Comparison of ENCODE assay signal across 1 cellular context in the genomic region with DNA sequence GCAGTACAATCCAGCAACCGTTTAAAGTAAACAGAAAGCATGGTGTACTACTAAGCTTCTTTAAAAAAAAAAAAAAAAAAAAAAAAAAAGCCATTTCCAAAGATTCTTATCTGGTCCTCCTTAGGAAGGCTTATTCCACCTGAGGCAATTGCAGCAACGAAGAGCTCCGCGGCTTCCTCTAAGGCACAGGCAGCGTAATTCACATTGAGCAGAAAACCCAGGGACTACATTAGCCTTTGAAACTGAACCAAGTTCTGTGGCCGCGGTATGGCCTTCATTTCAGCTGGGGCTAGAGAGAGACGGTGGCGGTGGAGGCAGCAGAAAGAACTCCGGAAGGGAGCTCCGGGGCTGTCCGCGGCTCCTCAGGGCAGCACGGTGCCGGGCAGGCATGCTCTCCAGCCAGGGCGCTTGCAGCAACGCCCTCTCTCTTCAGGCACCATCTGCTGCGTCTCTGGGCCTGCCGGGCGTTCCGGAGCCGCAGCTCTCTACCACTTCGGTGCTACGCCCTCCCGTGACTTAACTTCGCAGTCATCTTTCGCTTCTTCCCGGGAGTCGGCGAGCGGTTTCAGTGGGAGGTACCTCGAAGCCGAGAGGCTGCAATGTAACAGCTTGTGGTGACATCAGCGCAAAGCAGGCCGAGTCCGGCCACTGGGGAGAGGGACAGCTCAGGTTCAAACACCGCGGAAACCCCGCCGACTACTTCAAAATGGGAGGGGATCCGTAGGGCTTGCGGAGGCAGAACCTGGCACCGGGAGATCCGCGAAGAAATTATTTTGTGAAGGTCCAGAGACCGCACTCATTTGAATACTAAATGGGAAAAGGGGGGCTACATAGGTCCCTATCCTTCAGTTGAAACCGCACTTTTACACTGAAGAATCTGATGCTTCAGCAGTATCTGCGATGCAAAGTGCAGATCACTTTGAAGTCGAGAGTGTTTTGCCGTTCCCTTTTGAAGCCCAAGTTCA.
TF ChIP-seq lines count a peak whose summit lies in the region.

No MANE protein-coding gene starts in this region.

TF ChIP-seq in K562, 482 proteins besides CTCF, POLR2A, EP300 and RAD21 (continued from another document and continues in another):
- TF ChIP-seq CREM (IDR thresholded peaks at IDR 0.05; ENCODE audit: low read depth) = peak; percentile 81; the same call in 1 of the 2 replicates
- TF ChIP-seq NCOR1 (IDR thresholded peaks at IDR 0.05) = no peak
- peak; percentile 64; the same call in 1 of the 2 replicates for TF ChIP-seq ETV5 (CRISPR knock-in tag; IDR thresholded peaks at IDR 0.05; ENCODE audit: low read depth)
- TF ChIP-seq ZNF586 (CRISPR knock-in tag; conservative IDR thresholded peaks at IDR 0.05) = no peak
- TF ChIP-seq, protein P1, sequence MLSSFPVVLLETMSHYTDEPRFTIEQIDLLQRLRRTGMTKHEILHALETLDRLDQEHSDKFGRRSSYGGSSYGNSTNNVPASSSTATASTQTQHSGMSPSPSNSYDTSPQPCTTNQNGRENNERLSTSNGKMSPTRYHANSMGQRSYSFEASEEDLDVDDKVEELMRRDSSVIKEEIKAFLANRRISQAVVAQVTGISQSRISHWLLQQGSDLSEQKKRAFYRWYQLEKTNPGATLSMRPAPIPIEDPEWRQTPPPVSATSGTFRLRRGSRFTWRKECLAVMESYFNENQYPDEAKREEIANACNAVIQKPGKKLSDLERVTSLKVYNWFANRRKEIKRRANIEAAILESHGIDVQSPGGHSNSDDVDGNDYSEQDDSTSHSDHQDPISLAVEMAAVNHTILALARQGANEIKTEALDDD (IDR thresholded peaks at IDR 0.05) = peak; percentile 74
- TF ChIP-seq ZZZ3 (IDR thresholded peaks at IDR 0.05) = no peak
- no peak for TF ChIP-seq ZNF324 (CRISPR knock-in tag; IDR thresholded peaks at IDR 0.05)
- no peak for TF ChIP-seq SAFB (IDR thresholded peaks at IDR 0.05; ENCODE audit: borderline replicate concordance, low read depth, low read length)
- 0 out of 2 replicates have a peak, but pooled peaks have one; percentile 55 for TF ChIP-seq LARP7 (IDR thresholded peaks at IDR 0.05)
- no peak for TF ChIP-seq ZNF274 (IDR thresholded peaks at IDR 0.05; ENCODE audit: borderline replicate concordance, low read depth, low read length)
- TF ChIP-seq MBD2 (IDR thresholded peaks at IDR 0.05; ENCODE audit: borderline replicate concordance, low read depth) = peak; percentile 49; the same call in 1 of the 2 replicates
- peak; percentile 25; the same call in 1 of the 2 replicates for TF ChIP-seq FOSL1 (tag; conservative IDR thresholded peaks at IDR 0.05)
- TF ChIP-seq, protein P2, sequence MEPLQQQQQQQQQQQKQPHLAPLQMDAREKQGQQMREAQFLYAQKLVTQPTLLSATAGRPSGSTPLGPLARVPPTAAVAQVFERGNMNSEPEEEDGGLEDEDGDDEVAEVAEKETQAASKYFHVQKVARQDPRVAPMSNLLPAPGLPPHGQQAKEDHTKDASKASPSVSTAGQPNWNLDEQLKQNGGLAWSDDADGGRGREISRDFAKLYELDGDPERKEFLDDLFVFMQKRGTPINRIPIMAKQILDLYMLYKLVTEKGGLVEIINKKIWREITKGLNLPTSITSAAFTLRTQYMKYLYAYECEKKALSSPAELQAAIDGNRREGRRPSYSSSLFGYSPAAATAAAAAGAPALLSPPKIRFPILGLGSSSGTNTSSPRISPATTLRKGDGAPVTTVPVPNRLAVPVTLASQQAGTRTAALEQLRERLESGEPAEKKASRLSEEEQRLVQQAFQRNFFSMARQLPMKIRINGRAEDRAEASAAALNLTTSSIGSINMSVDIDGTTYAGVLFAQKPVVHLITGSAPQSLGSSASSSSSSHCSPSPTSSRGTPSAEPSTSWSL (CRISPR knock-in tag; IDR thresholded peaks at IDR 0.05; ENCODE audit: borderline replicate concordance) = no peak
- TF ChIP-seq, protein P3, sequence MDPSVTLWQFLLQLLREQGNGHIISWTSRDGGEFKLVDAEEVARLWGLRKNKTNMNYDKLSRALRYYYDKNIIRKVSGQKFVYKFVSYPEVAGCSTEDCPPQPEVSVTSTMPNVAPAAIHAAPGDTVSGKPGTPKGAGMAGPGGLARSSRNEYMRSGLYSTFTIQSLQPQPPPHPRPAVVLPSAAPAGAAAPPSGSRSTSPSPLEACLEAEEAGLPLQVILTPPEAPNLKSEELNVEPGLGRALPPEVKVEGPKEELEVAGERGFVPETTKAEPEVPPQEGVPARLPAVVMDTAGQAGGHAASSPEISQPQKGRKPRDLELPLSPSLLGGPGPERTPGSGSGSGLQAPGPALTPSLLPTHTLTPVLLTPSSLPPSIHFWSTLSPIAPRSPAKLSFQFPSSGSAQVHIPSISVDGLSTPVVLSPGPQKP (CRISPR knock-in tag; IDR thresholded peaks at IDR 0.05) = no peak
- TF ChIP-seq KLF6 (CRISPR knock-in tag; IDR thresholded peaks at IDR 0.05; ENCODE audit: borderline replicate concordance) = no peak
- TF ChIP-seq, protein P4, sequence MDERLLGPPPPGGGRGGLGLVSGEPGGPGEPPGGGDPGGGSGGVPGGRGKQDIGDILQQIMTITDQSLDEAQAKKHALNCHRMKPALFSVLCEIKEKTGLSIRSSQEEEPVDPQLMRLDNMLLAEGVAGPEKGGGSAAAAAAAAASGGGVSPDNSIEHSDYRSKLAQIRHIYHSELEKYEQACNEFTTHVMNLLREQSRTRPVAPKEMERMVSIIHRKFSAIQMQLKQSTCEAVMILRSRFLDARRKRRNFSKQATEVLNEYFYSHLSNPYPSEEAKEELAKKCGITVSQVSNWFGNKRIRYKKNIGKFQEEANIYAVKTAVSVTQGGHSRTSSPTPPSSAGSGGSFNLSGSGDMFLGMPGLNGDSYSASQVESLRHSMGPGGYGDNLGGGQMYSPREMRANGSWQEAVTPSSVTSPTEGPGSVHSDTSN (CRISPR knock-in tag; IDR thresholded peaks at IDR 0.05; ENCODE audit: low read depth) = no peak
- TF ChIP-seq, protein P4 (tag; conservative IDR thresholded peaks at IDR 0.05; ENCODE audit: low read depth) = no peak
- TF ChIP-seq NFIX (CRISPR knock-in tag; IDR thresholded peaks at IDR 0.05; ENCODE audit: low read depth) = no peak
- TF ChIP-seq ZNF263 (CRISPR knock-in tag; IDR thresholded peaks at IDR 0.05; ENCODE audit: borderline replicate concordance) = no peak; the same call in 1 of the 2 replicates
- TF ChIP-seq HCFC1 (IDR thresholded peaks at IDR 0.05; ENCODE audit: low read depth, low read length) = no peak
- TF ChIP-seq, protein P5, sequence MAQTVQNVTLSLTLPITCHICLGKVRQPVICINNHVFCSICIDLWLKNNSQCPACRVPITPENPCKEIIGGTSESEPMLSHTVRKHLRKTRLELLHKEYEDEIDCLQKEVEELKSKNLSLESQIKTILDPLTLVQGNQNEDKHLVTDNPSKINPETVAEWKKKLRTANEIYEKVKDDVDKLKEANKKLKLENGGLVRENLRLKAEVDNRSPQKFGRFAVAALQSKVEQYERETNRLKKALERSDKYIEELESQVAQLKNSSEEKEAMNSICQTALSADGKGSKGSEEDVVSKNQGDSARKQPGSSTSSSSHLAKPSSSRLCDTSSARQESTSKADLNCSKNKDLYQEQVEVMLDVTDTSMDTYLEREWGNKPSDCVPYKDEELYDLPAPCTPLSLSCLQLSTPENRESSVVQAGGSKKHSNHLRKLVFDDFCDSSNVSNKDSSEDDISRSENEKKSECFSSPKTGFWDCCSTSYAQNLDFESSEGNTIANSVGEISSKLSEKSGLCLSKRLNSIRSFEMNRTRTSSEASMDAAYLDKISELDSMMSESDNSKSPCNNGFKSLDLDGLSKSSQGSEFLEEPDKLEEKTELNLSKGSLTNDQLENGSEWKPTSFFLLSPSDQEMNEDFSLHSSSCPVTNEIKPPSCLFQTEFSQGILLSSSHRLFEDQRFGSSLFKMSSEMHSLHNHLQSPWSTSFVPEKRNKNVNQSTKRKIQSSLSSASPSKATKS (CRISPR knock-in tag; IDR thresholded peaks at IDR 0.05) = no peak
- no peak for TF ChIP-seq DDX20 (tag; IDR thresholded peaks at IDR 0.05; ENCODE audit: low read depth)
- TF ChIP-seq, protein P6, sequence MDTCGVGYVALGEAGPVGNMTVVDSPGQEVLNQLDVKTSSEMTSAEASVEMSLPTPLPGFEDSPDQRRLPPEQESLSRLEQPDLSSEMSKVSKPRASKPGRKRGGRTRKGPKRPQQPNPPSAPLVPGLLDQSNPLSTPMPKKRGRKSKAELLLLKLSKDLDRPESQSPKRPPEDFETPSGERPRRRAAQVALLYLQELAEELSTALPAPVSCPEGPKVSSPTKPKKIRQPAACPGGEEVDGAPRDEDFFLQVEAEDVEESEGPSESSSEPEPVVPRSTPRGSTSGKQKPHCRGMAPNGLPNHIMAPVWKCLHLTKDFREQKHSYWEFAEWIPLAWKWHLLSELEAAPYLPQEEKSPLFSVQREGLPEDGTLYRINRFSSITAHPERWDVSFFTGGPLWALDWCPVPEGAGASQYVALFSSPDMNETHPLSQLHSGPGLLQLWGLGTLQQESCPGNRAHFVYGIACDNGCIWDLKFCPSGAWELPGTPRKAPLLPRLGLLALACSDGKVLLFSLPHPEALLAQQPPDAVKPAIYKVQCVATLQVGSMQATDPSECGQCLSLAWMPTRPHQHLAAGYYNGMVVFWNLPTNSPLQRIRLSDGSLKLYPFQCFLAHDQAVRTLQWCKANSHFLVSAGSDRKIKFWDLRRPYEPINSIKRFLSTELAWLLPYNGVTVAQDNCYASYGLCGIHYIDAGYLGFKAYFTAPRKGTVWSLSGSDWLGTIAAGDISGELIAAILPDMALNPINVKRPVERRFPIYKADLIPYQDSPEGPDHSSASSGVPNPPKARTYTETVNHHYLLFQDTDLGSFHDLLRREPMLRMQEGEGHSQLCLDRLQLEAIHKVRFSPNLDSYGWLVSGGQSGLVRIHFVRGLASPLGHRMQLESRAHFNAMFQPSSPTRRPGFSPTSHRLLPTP (IDR thresholded peaks at IDR 0.05; ENCODE audit: borderline replicate concordance, extremely low read depth, insufficient read length) = no peak
- no peak for TF ChIP-seq HOXB6 (CRISPR knock-in tag; IDR thresholded peaks at IDR 0.05; ENCODE audit: borderline replicate concordance)
- TF ChIP-seq KHSRP (IDR thresholded peaks at IDR 0.05) = no peak
- no peak for TF ChIP-seq CAMTA2 (CRISPR knock-in tag; conservative IDR thresholded peaks at IDR 0.05)
- TF ChIP-seq ZNF24 (IDR thresholded peaks at IDR 0.05) = peak; percentile 65
- no peak for TF ChIP-seq HDGF (IDR thresholded peaks at IDR 0.05)
- TF ChIP-seq, protein P7, sequence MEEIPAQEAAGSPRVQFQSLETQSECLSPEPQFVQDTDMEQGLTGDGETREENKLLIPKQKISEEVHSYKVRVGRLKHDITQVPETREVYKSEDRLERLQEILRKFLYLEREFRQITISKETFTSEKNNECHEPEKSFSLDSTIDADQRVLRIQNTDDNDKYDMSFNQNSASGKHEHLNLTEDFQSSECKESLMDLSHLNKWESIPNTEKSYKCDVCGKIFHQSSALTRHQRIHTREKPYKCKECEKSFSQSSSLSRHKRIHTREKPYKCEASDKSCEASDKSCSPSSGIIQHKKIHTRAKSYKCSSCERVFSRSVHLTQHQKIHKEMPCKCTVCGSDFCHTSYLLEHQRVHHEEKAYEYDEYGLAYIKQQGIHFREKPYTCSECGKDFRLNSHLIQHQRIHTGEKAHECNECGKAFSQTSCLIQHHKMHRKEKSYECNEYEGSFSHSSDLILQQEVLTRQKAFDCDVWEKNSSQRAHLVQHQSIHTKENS (CRISPR knock-in tag; IDR thresholded peaks at IDR 0.05) = no peak
- 0 out of 4 replicates have a peak, but pooled peaks of 1 of the 2 experiments have one; percentile 38 for TF ChIP-seq FOXA3 (CRISPR knock-in tag; conservative IDR thresholded peaks at IDR 0.05 in 1 of 2, IDR thresholded peaks at IDR 0.05 in 1 of 2)
- no peak for TF ChIP-seq NFE2L1 (tag; IDR thresholded peaks at IDR 0.05; ENCODE audit: borderline replicate concordance, low read depth)
- TF ChIP-seq PHTF2 (CRISPR knock-in tag; IDR thresholded peaks at IDR 0.05) = no peak
- TF ChIP-seq XRCC5 (IDR thresholded peaks at IDR 0.05; ENCODE audit: low read depth, low read length) = no peak
- TF ChIP-seq EP400 (IDR thresholded peaks at IDR 0.05) = peak; percentile 82
- TF ChIP-seq NFXL1 (CRISPR knock-in tag; IDR thresholded peaks at IDR 0.05) = no peak
- no peak for TF ChIP-seq ZC3H8 (IDR thresholded peaks at IDR 0.05)
- 0 out of 2 replicates have a peak, but pooled peaks have one; percentile 26 for TF ChIP-seq SMARCC2 (IDR thresholded peaks at IDR 0.05; ENCODE audit: low read depth)
- TF ChIP-seq, protein P8, sequence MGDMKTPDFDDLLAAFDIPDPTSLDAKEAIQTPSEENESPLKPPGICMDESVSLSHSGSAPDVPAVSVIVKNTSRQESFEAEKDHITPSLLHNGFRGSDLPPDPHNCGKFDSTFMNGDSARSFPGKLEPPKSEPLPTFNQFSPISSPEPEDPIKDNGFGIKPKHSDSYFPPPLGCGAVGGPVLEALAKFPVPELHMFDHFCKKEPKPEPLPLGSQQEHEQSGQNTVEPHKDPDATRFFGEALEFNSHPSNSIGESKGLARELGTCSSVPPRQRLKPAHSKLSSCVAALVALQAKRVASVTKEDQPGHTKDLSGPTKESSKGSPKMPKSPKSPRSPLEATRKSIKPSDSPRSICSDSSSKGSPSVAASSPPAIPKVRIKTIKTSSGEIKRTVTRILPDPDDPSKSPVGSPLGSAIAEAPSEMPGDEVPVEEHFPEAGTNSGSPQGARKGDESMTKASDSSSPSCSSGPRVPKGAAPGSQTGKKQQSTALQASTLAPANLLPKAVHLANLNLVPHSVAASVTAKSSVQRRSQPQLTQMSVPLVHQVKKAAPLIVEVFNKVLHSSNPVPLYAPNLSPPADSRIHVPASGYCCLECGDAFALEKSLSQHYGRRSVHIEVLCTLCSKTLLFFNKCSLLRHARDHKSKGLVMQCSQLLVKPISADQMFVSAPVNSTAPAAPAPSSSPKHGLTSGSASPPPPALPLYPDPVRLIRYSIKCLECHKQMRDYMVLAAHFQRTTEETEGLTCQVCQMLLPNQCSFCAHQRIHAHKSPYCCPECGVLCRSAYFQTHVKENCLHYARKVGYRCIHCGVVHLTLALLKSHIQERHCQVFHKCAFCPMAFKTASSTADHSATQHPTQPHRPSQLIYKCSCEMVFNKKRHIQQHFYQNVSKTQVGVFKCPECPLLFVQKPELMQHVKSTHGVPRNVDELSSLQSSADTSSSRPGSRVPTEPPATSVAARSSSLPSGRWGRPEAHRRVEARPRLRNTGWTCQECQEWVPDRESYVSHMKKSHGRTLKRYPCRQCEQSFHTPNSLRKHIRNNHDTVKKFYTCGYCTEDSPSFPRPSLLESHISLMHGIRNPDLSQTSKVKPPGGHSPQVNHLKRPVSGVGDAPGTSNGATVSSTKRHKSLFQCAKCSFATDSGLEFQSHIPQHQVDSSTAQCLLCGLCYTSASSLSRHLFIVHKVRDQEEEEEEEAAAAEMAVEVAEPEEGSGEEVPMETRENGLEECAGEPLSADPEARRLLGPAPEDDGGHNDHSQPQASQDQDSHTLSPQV (IDR thresholded peaks at IDR 0.05) = no peak
- no peak for TF ChIP-seq RBM34 (IDR thresholded peaks at IDR 0.05; ENCODE audit: borderline replicate concordance, insufficient read depth, low read length)
- TF ChIP-seq SIN3B (IDR thresholded peaks at IDR 0.05; ENCODE audit: low read depth) = no peak
- TF ChIP-seq ZBTB7A (IDR thresholded peaks at IDR 0.05; ENCODE audit: borderline replicate concordance, control insufficient read depth, low read depth, low read length) = peak; percentile 44; the same call in 1 of the 2 replicates
